In the genomic region with DNA sequence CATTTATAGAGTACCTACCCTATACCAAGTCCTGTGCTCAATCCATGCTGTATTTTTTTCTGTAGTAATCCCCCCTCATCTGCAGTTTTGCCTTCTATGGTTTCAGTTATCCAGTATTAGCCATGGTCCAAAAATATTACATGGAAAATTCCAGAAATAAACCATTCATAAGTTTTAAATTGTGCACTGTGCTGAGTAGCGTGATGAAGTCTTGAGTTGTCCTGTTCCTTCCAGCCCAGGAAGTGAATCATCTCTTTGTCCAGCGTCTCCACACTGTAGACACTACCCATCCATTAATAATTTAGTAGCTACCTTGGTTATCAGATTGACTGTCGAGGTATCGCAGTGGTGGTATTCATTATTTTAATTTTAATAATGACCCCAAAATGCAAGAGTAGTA, we compare ENCODE assay signal across 37 cellular contexts.
"Had no signal": no experiment of that assay in that cellular context is flagged by ENCODE, and none has a peak within 500 bp of the region (broad histone marks: within the 10 kb centered on the region; RNA-seq: fewer than 3 reads in every experiment).

No MANE protein-coding gene starts in this region.

- H3K36me3 Mint-ChIP-seq: brain had no signal

- H3K27me3 ChIP-seq: adrenal gland, esophagus squamous epithelium, gastrocnemius medialis, hepatocyte, pancreas, sigmoid colon, stomach, thyroid gland, upper lobe of left lung, vagina had no signal

- H3K9me3 Mint-ChIP-seq: endodermal cell, neural crest cell had no signal

- FAIRE-seq: keratinocyte, pancreas had no signal

- H3K36me3 ChIP-seq: adrenal gland, esophagus squamous epithelium, gastrocnemius medialis, pancreas, sigmoid colon, thyroid gland, upper lobe of left lung, vagina, WERI-Rb-1 had no signal

- H3K4me1 ChIP-seq: esophagus squamous epithelium, gastrocnemius medialis, pancreas, psoas muscle, sigmoid colon, upper lobe of left lung, vagina had no signal

- H3K27me3 Mint-ChIP-seq: activated naive CD8-positive, alpha-beta T cell treated with anti-CD3 and anti-CD28 coated beads for 36 hours; naive thymus-derived CD4-positive, alpha-beta T cell; stimulated activated naive B cell treated with anti-CD40 and anti-IgM and Interleukin-4, amounts not matched to agents 10 μg/mL and 1 μg/mL and 100 μg/mL, for 72 hours had no signal

- H3K4me1 Mint-ChIP-seq: activated naive CD8-positive, alpha-beta T cell treated with anti-CD3 and anti-CD28 coated beads for 36 hours; endodermal cell; stimulated activated naive B cell treated with anti-CD40 and anti-IgM and Interleukin-4, amounts not matched to agents 10 μg/mL and 1 μg/mL and 100 μg/mL, for 72 hours had no signal

- H3K4me2 ChIP-seq: hepatocyte, smooth muscle cell had no signal

- H3K27ac Mint-ChIP-seq: activated naive CD4-positive, alpha-beta T cell treated with anti-CD3 and anti-CD28 coated beads for 36 hours; activated naive CD8-positive, alpha-beta T cell treated with anti-CD3 and anti-CD28 coated beads for 36 hours; activated T-helper 1 cell treated with anti-CD3 and anti-CD28 coated beads, Interleukin-12 subunit alpha, Interleukin-12 subunit beta, Interleukin-2, Interleukin-4 antibody, amounts not matched to agents 30 ng/mL and 10 ng/mL and 1 ng/mL, durations not matched to agents 14 hours and 24 hours and 36 hours; brain; endodermal cell; naive thymus-derived CD4-positive, alpha-beta T cell; stimulated activated naive B cell treated with anti-CD40 and anti-IgM and Interleukin-4, amounts not matched to agents 10 μg/mL and 1 μg/mL and 100 μg/mL, for 72 hours had no signal

- H3K79me2 ChIP-seq: hepatocyte had no signal

- ATAC-seq: activated CD4-positive, CD25-positive, alpha-beta regulatory T cell treated with anti-CD3 and anti-CD28 coated beads, Interleukin-2, amount 50 U/mL, for 24 hours; gastrocnemius medialis; left cardiac atrium; naive thymus-derived CD4-positive, alpha-beta T cell; pancreas; psoas muscle; stimulated activated naive B cell treated with anti-CD40 and anti-IgM and Interleukin-4, amounts not matched to agents 10 μg/mL and 1 μg/mL and 100 μg/mL, for 72 hours had no signal

- H3K27ac ChIP-seq: adrenal gland, epithelial cell of prostate, esophagus squamous epithelium, gastrocnemius medialis, hepatocyte, pancreas, psoas muscle, sigmoid colon, upper lobe of left lung, vagina, WERI-Rb-1 had no signal

- DNase-seq: activated CD4-positive, alpha-beta T cell treated with anti-CD3 and anti-CD28 coated beads for 48 hours; activated CD4-positive, alpha-beta T cell treated with anti-CD3 and anti-CD28 coated beads, Interleukin-2, amount 50 U/mL, for 48 hours; activated CD8-positive, alpha-beta memory T cell treated with anti-CD3 and anti-CD28 coated beads, Interleukin-2, amount 50 U/mL, for 4 hours; activated effector memory CD4-positive, alpha-beta T cell treated with anti-CD3 and anti-CD28 coated beads, Interleukin-2, amount 50 U/mL, for 16 hours; activated naive CD4-positive, alpha-beta T cell treated with anti-CD3 and anti-CD28 coated beads for 36 hours; activated naive CD8-positive, alpha-beta T cell treated with anti-CD3 and anti-CD28 coated beads for 36 hours; activated T-cell treated with anti-CD3 and anti-CD28 coated beads, Interleukin-2, amount 50 U/mL, for 1 hour; adrenal gland; aorta; caudate nucleus; cortex of kidney; endodermal cell; esophagus squamous epithelium; gastrocnemius medialis; left cardiac atrium; mammary epithelial cell; naive thymus-derived CD4-positive, alpha-beta T cell; nucleus accumbens; pancreas; psoas muscle; sigmoid colon; stimulated activated CD4-positive, alpha-beta T cell treated with anti-CD3 and anti-CD28 coated beads, Interleukin-1b, Interleukin-23, amount 100 ng/mL, for 48 hours; stimulated activated naive B cell treated with anti-CD40 and anti-IgM and Interleukin-4, amounts not matched to agents 10 μg/mL and 1 μg/mL and 100 μg/mL, for 72 hours; stomach; T1000; upper lobe of left lung; WERI-Rb-1 had no signal

- H2AFZ ChIP-seq: hepatocyte had no signal

- H3K4me3 ChIP-seq: adrenal gland, esophagus squamous epithelium, gastrocnemius medialis, hepatocyte, pancreas, psoas muscle, sigmoid colon, smooth muscle cell, stomach, thyroid gland, upper lobe of left lung, vagina had no signal

- H3K4me3 Mint-ChIP-seq: activated naive CD4-positive, alpha-beta T cell treated with anti-CD3 and anti-CD28 coated beads for 36 hours; activated naive CD8-positive, alpha-beta T cell treated with anti-CD3 and anti-CD28 coated beads for 36 hours; activated T-helper 1 cell treated with anti-CD3 and anti-CD28 coated beads, Interleukin-12 subunit alpha, Interleukin-12 subunit beta, Interleukin-2, Interleukin-4 antibody, amounts not matched to agents 30 ng/mL and 10 ng/mL and 1 ng/mL, durations not matched to agents 14 hours and 24 hours and 36 hours; brain; endodermal cell; naive thymus-derived CD4-positive, alpha-beta T cell; neural crest cell; stimulated activated naive B cell treated with anti-CD40 and anti-IgM and Interleukin-4, amounts not matched to agents 10 μg/mL and 1 μg/mL and 100 μg/mL, for 72 hours had no signal

- H3K9me3 ChIP-seq: adrenal gland, esophagus squamous epithelium, gastrocnemius medialis, pancreas, psoas muscle, sigmoid colon, stomach, thyroid gland, upper lobe of left lung, vagina had no signal
